8 cellular contexts compared by ENCODE assay signal in the genomic region with DNA sequence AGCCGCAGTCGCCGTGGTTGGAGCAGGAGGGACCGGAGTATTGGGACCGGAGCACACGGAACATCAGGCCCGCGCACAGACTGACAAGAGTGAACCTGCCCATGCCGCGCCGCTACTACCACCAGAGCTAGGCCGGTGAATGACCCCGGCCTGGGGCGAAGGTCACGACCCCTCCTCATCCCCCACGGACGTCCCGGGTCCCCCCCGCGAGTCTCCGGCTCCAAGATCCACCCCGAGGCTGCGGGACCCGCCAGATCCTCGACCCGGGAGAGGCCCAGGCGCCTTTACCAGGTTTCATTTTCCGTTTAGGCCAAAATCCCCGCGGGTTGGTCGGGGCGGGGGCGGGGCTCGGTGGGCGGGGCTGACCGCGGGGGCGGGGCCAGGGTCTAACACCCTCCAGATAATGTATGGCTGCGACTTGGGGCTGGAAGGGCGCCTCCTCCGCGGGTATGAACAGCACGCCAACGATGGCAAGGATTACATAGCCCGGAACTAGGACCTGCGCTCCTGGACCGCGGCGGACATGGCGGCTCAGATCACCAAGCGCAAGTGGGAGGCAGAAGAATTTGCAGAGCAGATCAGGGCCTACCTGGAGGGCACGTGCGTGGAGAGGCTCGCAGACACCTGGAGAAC. TPM values are rescaled to one million over a fixed set of nuclear protein-coding genes. Genes with fewer than 3 reads are reported as not detected.
DNase-seq lines count a peak whose midpoint lies in the region; ATAC-seq and TF ChIP-seq lines count a peak whose summit lies in the region.

No MANE protein-coding gene starts in this region.

- H3K36me3 Mint-ChIP-seq in endodermal cell (ENCODE audit: low read depth) = no peaks in the 10 kb centered on the region

- H3K36me3 ChIP-seq in BLaER1 = no peaks in the 10 kb centered on the region
- H3K36me3 ChIP-seq in endodermal cell (ENCODE audit: control insufficient read depth, insufficient read depth, low read length) = no peaks in the 10 kb centered on the region
- H3K36me3 ChIP-seq in muscle layer of colon (ENCODE audit: insufficient read depth, low read length) = no peaks in the 10 kb centered on the region

- peak overlapping the region; percentile 95 for H3K4me2 ChIP-seq in BLaER1

- peaks cover 69% of the 10 kb centered on the region for H3K27me3 Mint-ChIP-seq in endodermal cell (ENCODE audit: insufficient read depth)

- H3K4me3 ChIP-seq in BLaER1 (peak overlapping the region; percentile 84), endodermal cell (ENCODE audit: low read length) (no peak overlapping the region), muscle layer of colon (ENCODE audit: low read depth in 1 of 2, low read length in 2 of 2) (peak overlapping the region; percentile 53 to 66)

- H3K4me3 Mint-ChIP-seq in endodermal cell = peak overlapping the region; percentile 46

- DNase-seq in NCI-H2029 treated with DMSO at 0.1 percent for 48 hours (lab: John Stamatoyannopoulos, UW) (peak; percentile 37), endodermal cell (peak; percentile 78), putamen (ENCODE audit: low spot score) (no peak)
- peak in 2 of 3 experiments; percentile 45 to 73 for DNase-seq in activated CD8-positive, alpha-beta memory T cell treated with anti-CD3 and anti-CD28 coated beads for 48 hours (ENCODE audit: low read depth in 2 of 3, low spot score in 2 of 3)
- DNase-seq in stimulated activated naive CD4-positive, alpha-beta T cell (lab: John Stamatoyannopoulos, UW) = peak in 5 of 6 experiments; percentile 86 to 94 (median 88)

- H3K9me3 Mint-ChIP-seq in endodermal cell = peaks cover 5% of the 10 kb centered on the region

- 83 to 94% methylated on average over 11 to 54 of the region's 54 CpGs for WGBS in endodermal cell (ENCODE audit: insufficient coverage in 1 of 2, insufficient read length in 1 of 2), 2 experiments

- H4K20me1 ChIP-seq in BLaER1 = no peaks in the 10 kb centered on the region

- TF ChIP-seq CTCF in endodermal cell (conservative IDR thresholded peaks at IDR 0.05) = no peak

- H3K9ac ChIP-seq in BLaER1 (peak overlapping the region; percentile 89), endodermal cell (ENCODE audit: extremely low read depth, low read length, poor library complexity, severe bottlenecking) (no peak overlapping the region), muscle layer of colon (ENCODE audit: low read length) (peak overlapping the region; percentile 74)

- no peak overlapping the region for H3K27ac Mint-ChIP-seq in endodermal cell

- H3K4me1 ChIP-seq in BLaER1 (peaks cover 35% of the 10 kb centered on the region), endodermal cell (ENCODE audit: control insufficient read depth, insufficient read depth, low read length) (no peaks in the 10 kb centered on the region), muscle layer of colon (ENCODE audit: insufficient read depth, low read length) (peaks cover 5% of the 10 kb centered on the region)

- H3K27ac ChIP-seq in BLaER1 = peak overlapping the region; percentile 92
- H3K27ac ChIP-seq in endodermal cell (ENCODE audit: low read depth, low read length) = no peak overlapping the region
- H3K27ac ChIP-seq in muscle layer of colon (ENCODE audit: low read depth, low read length) = peak overlapping the region; percentile 77

- peak; percentile 73 for ATAC-seq in GM21576 (IDR thresholded peaks at IDR 0.05; ENCODE audit: unreplicated experiment)

- H3K9me3 ChIP-seq in BLaER1 (no peaks in the 10 kb centered on the region), endodermal cell (ENCODE audit: control insufficient read depth, low read length) (no peaks in the 10 kb centered on the region), muscle layer of colon (ENCODE audit: low read length) (no peaks in the 10 kb centered on the region)

- H3K4me1 Mint-ChIP-seq in endodermal cell = no peaks in the 10 kb centered on the region

- H3K27me3 ChIP-seq in BLaER1 (no peaks in the 10 kb centered on the region), endodermal cell (ENCODE audit: control insufficient read depth, insufficient read depth, low read length, poor library complexity, severe bottlenecking) (no peaks in the 10 kb centered on the region), muscle layer of colon (ENCODE audit: control insufficient read depth in 1 of 2, insufficient read depth in 2 of 2, low read length in 2 of 2) (no peaks in the 10 kb centered on the region)

RNA-seq across cellular contexts. Expression of gene HLA-A, which starts 15.4 kb away (rescaled TPM):
- 100 to 1,000 TPM; 212 to 282 TPM for total RNA-seq in endodermal cell
- 56.2 TPM for polyA plus RNA-seq in endodermal cell (2013, experiment 1 of 2)
- polyA plus RNA-seq in endodermal cell (2013, experiment 2 of 2) = 50.5 TPM
